In the genomic region with DNA sequence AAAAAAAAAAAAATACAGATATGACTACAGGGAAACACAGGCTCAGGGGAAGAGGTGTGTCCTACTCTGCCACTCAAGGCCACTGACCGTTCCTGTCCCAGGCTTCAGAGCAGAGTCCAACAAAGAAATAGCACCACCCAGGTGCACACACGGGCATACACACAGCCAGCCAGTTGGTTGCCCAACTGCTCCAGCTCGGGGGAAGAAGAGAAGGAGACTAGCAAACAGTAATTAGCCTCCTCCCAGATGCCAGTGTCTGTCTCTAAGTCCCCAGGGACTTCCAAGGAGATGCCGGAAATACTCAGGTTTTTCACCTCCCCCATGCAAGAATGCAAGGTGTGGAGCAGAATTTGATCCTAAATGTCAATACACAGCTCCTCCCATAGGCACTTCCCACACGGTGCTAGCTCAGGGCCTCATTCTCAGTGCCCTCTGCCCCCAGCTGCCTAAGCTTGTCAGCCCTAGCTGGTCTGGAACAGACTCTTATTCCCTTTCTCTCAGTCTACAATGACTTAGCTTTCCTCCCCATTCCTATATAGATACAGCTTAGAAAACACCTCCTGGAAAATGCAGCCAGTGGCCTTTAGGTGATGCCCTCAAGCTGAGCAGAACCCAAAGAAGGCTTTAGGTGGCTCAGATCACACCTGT, we compare ENCODE assay signal across 10 cellular contexts. TPM values are rescaled to one million over a fixed set of nuclear protein-coding genes. Genes with fewer than 3 reads are reported as not detected.
DNase-seq lines count a peak whose midpoint lies in the region; ATAC-seq, FAIRE-seq and TF ChIP-seq lines count a peak whose summit lies in the region.
"Had no signal": no experiment of that assay in that cellular context is flagged by ENCODE, and none has a peak within 500 bp of the region (broad histone marks: within the 10 kb centered on the region; RNA-seq: fewer than 3 reads in every experiment).

No MANE protein-coding gene starts in this region.

- peak; percentile 25 for DNase-seq in GM13977 (ENCODE audit: low spot score)
- DNase-seq in NCI-H2171 treated with DMSO at 0.1 percent for 48 hours (lab: John Stamatoyannopoulos, UW), result peak; percentile 90
- no peak for DNase-seq in central memory CD8-positive, alpha-beta T cell (ENCODE audit: low spot score in 2 of 2)
- no peak for DNase-seq in nephron progenitor cell
- DNase-seq in stimulated activated CD4-positive, alpha-beta T cell treated with anti-CD3 and anti-CD28 coated beads, Interleukin-15, amount 100 ng/mL, for 24 hours, result no peak
- no peak for DNase-seq in GM12892 (ENCODE audit: insufficient read length)
- DNase-seq in pons (ENCODE audit: low spot score), result no peak

- H3K4me1 Mint-ChIP-seq in central memory CD8-positive, alpha-beta T cell, result peaks cover 35% of the 10 kb centered on the region
- H3K4me1 Mint-ChIP-seq in nephron progenitor cell, result peaks cover 38% of the 10 kb centered on the region

- FAIRE-seq in GM12892 (lab: Jason Lieb, UNC), result no peak
- FAIRE-seq: endometrium, TTC549 had no signal

- no peak for ATAC-seq in central memory CD8-positive, alpha-beta T cell (replicated peaks; ENCODE audit: extremely low read depth, poor library complexity, severe bottlenecking)
- no peak for ATAC-seq in GM21390 (IDR thresholded peaks at IDR 0.05; ENCODE audit: unreplicated experiment)

- no peak for TF ChIP-seq CTCF in GM13977 (IDR thresholded peaks at IDR 0.05; ENCODE audit: extremely low read depth, insufficient read depth, missing control alignments)
- no peak for TF ChIP-seq CTCF in nephron progenitor cell (IDR thresholded peaks at IDR 0.05)

- no peak for TF ChIP-seq POLR2A in GM12892 (IDR thresholded peaks at IDR 0.05; ENCODE audit: low read depth, low read length)

- peak overlapping the region; percentile 70 for H3K27ac Mint-ChIP-seq in central memory CD8-positive, alpha-beta T cell (ENCODE audit: low read depth)
- no peak overlapping the region for H3K27ac Mint-ChIP-seq in nephron progenitor cell

- peaks cover 5% of the 10 kb centered on the region for H3K36me3 Mint-ChIP-seq in central memory CD8-positive, alpha-beta T cell (ENCODE audit: insufficient read depth)
- H3K36me3 Mint-ChIP-seq in nephron progenitor cell (ENCODE audit: low read depth), result peaks cover 30% of the 10 kb centered on the region

- in situ Hi-C loops in GM13977 (cut with MboI; ENCODE audit: low pct_unique_long_range_greater_than_20kb, low sequenced_read_pairs, unreplicated experiment), result no loop called here

- H3K9me3 Mint-ChIP-seq in central memory CD8-positive, alpha-beta T cell, result no peaks in the 10 kb centered on the region
- H3K9me3 Mint-ChIP-seq in nephron progenitor cell, result peaks cover 18% of the 10 kb centered on the region

- H3K27me3 Mint-ChIP-seq in central memory CD8-positive, alpha-beta T cell, result no peaks in the 10 kb centered on the region
- H3K27me3 Mint-ChIP-seq in nephron progenitor cell (ENCODE audit: low read depth, poor library complexity), result peaks cover 50% of the 10 kb centered on the region

- peak overlapping the region; percentile 87 for H3K4me3 Mint-ChIP-seq in central memory CD8-positive, alpha-beta T cell
- peak overlapping the region; percentile 87 for H3K4me3 Mint-ChIP-seq in nephron progenitor cell

RNA-seq across cellular contexts. Expression of a gene that starts 1.7 kb away (rescaled TPM):
- polyA plus RNA-seq in GM12892 (2012; ENCODE audit: missing spikeins), result 0.15 TPM

RNA-seq across cellular contexts. Expression of a gene that starts 45.7 kb away (rescaled TPM):
- 42.5 TPM for polyA plus RNA-seq in GM12892 (2012; ENCODE audit: missing spikeins)

RNA-seq across cellular contexts. Expression of a gene that starts 46.0 kb away (rescaled TPM):
- 2.1 TPM for polyA plus RNA-seq in GM12892 (2012; ENCODE audit: missing spikeins)

Comparison
In these comparisons a context has a peak if more than half of its experiments do, and no peak if none do; other contexts are left out.
1. DNase-seq: peak in GM13977 (single experiment) and NCI-H2171 treated with DMSO at 0.1 percent for 48 hours (single experiment); none in central memory CD8-positive, alpha-beta T cell (0 of 2), nephron progenitor cell (single experiment), stimulated activated CD4-positive, alpha-beta T cell treated with anti-CD3 and anti-CD28 coated beads, Interleukin-15, amount 100 ng/mL, for 24 hours (single experiment), GM12892 (single experiment) and pons (single experiment).